Comparison of ENCODE assay signal across 8 cellular contexts in genomic region chr14:89954045-89955021, GRCh38. TPM values are rescaled to one million over a fixed set of nuclear protein-coding genes. Genes with fewer than 3 reads are reported as not detected.
DNase-seq lines count a peak whose midpoint lies in the region; ATAC-seq and TF ChIP-seq lines count a peak whose summit lies in the region.

TSS of gene EFCAB11 (minus strand) at chr14:89954730. CDS start at chr14:89954660, 70 bp downstream.

- peaks cover 5% of the 10 kb centered on the region for H3K9me3 Mint-ChIP-seq in activated naive CD8-positive, alpha-beta T cell treated with anti-CD3 and anti-CD28 coated beads for 36 hours
- H3K9me3 Mint-ChIP-seq in glutamatergic neuron (ENCODE audit: unreplicated experiment): peaks cover 5% of the 10 kb centered on the region

- H3K27me3 Mint-ChIP-seq in activated naive CD8-positive, alpha-beta T cell treated with anti-CD3 and anti-CD28 coated beads for 36 hours: no peaks in the 10 kb centered on the region
- H3K27me3 Mint-ChIP-seq in glutamatergic neuron (ENCODE audit: unreplicated experiment): peaks cover 7% of the 10 kb centered on the region

- peak within 1 kb of the TSS; percentile 92 for H3K27ac ChIP-seq in osteoblast (ENCODE audit: low read depth, low read length)
- H3K27ac ChIP-seq in thymus (ENCODE audit: low read depth): peak within 1 kb of the TSS; percentile 64

- peak within 1 kb of the TSS; percentile 85 for H3K4me3 ChIP-seq in osteoblast (ENCODE audit: insufficient read depth, low read length)
- peak within 1 kb of the TSS; percentile 85 for H3K4me3 ChIP-seq in thymus (ENCODE audit: low read length)

- H3K36me3 ChIP-seq in osteoblast (ENCODE audit: insufficient read depth, low read length) (peaks cover 26% of the 10 kb centered on the region), thymus (ENCODE audit: control insufficient read depth, insufficient read depth) (peaks cover 16% of the 10 kb centered on the region)

- H3K4me1 Mint-ChIP-seq in activated naive CD8-positive, alpha-beta T cell treated with anti-CD3 and anti-CD28 coated beads for 36 hours: peaks cover 28% of the 10 kb centered on the region
- H3K4me1 Mint-ChIP-seq in glutamatergic neuron (ENCODE audit: low read depth, unreplicated experiment): peaks cover 9% of the 10 kb centered on the region

- H3K4me3 Mint-ChIP-seq in activated naive CD8-positive, alpha-beta T cell treated with anti-CD3 and anti-CD28 coated beads for 36 hours: peak within 1 kb of the TSS; percentile 92
- H3K4me3 Mint-ChIP-seq in glutamatergic neuron (ENCODE audit: unreplicated experiment): peak within 1 kb of the TSS; percentile 99

- H3K36me3 Mint-ChIP-seq in activated naive CD8-positive, alpha-beta T cell treated with anti-CD3 and anti-CD28 coated beads for 36 hours: peaks cover 33% of the 10 kb centered on the region
- no peaks in the 10 kb centered on the region for H3K36me3 Mint-ChIP-seq in glutamatergic neuron (ENCODE audit: unreplicated experiment)

- TF ChIP-seq POLR2A in GM10847 (IDR thresholded peaks at IDR 0.05; ENCODE audit: extremely low read depth, insufficient read length): peak; percentile 60

- WGBS in thymus: 3% methylated on average over 44 of the region's 44 CpGs

- peak within 1 kb of the TSS; percentile 97 for H2AFZ ChIP-seq in osteoblast (ENCODE audit: low read length)

- H3K9me3 ChIP-seq in osteoblast (ENCODE audit: low read depth, low read length) (no peaks in the 10 kb centered on the region), thymus (ENCODE audit: control insufficient read depth) (peaks cover 2% of the 10 kb centered on the region)

- peak within 1 kb of the TSS; percentile 86 for H3K27ac Mint-ChIP-seq in activated naive CD8-positive, alpha-beta T cell treated with anti-CD3 and anti-CD28 coated beads for 36 hours
- peak within 1 kb of the TSS; percentile 91 for H3K27ac Mint-ChIP-seq in glutamatergic neuron (ENCODE audit: unreplicated experiment)

- H3K27me3 ChIP-seq in osteoblast (ENCODE audit: insufficient read depth, low read length) (no peaks in the 10 kb centered on the region), thymus (ENCODE audit: control insufficient read depth, insufficient read depth) (no peaks in the 10 kb centered on the region)

- TF ChIP-seq CTCF in glutamatergic neuron (IDR thresholded peaks at IDR 0.05; ENCODE audit: partially characterized antibody, unreplicated experiment) (no peak), osteoblast (IDR thresholded peaks at IDR 0.05; ENCODE audit: extremely low read depth, low read depth, low read length) (peak; percentile 32)

- peaks cover 27% of the 10 kb centered on the region for H3K79me2 ChIP-seq in osteoblast (ENCODE audit: insufficient read depth, low read length)

- DNase-seq in NCI-H1092 treated with DMSO at 0.1 percent for 48 hours (lab: John Stamatoyannopoulos, UW) (peak; percentile 99), SKM-1 (lab: John Stamatoyannopoulos, UW; ENCODE audit: unreplicated experiment) (peak; percentile 78), glutamatergic neuron (peak; percentile 93), osteoblast (ENCODE audit: insufficient read length, low spot score, missing footprints) (peak; percentile 95)
- peak; percentile 95 for DNase-seq in activated naive CD8-positive, alpha-beta T cell treated with anti-CD3 and anti-CD28 coated beads for 36 hours

- no peaks in the 10 kb centered on the region for H4K20me1 ChIP-seq in osteoblast (ENCODE audit: insufficient read depth, low read length)

- H3K4me1 ChIP-seq in osteoblast (ENCODE audit: insufficient read depth, low read length) (peaks cover 8% of the 10 kb centered on the region), thymus (ENCODE audit: control insufficient read depth, insufficient read depth, low read length) (peaks cover 12% of the 10 kb centered on the region)

- peak; percentile 85 for ATAC-seq in HG02623 (IDR thresholded peaks at IDR 0.05; ENCODE audit: unreplicated experiment)

- peak within 1 kb of the TSS; percentile 100 for H3K4me2 ChIP-seq in osteoblast (ENCODE audit: insufficient read depth, low read length)

RNA-seq across cellular contexts. Expression of gene EFCAB11, which starts in this region (rescaled TPM):
- 1 to 10 TPM; 8.3 TPM for total RNA-seq in activated naive CD8-positive, alpha-beta T cell treated with anti-CD3 and anti-CD28 coated beads for 36 hours
- total RNA-seq in glutamatergic neuron (ENCODE audit: unreplicated experiment) (3.1 TPM), osteoblast (6.9 and 8.0 TPM in 2 replicates)
- polyA plus RNA-seq in thymus: 5.6 TPM

Comparison
In these comparisons a context has a peak if more than half of its experiments do, and no peak if none do; other contexts are left out.
1. Peak in every context shown above with its lines: DNase-seq, ATAC-seq, H3K4me3 ChIP-seq and H3K27ac ChIP-seq.